ENCODE assay signal across 8 cellular contexts in genomic region chr14:69612014-69612758, GRCh38. TPM values are rescaled to one million over a fixed set of nuclear protein-coding genes. Genes with fewer than 3 reads are reported as not detected.
DNase-seq lines count a peak whose midpoint lies in the region; ATAC-seq and TF ChIP-seq lines count a peak whose summit lies in the region.

No MANE protein-coding gene starts in this region.

- peak overlapping the region; percentile 91 to 97 (median 96) for H3K4me3 Mint-ChIP-seq in CD4-positive, CD25-positive, alpha-beta regulatory T cell
- H3K4me3 Mint-ChIP-seq in stimulated activated naive B cell treated with anti-CD40 and anti-IgM and Interleukin-4, amounts not matched to agents 10 μg/mL and 1 μg/mL and 100 μg/mL, for 72 hours = peak overlapping the region; percentile 91 to 94

- H3K9me3 Mint-ChIP-seq in CD4-positive, CD25-positive, alpha-beta regulatory T cell = no peaks in the 10 kb centered on the region
- no peaks in the 10 kb centered on the region for H3K9me3 Mint-ChIP-seq in stimulated activated naive B cell treated with anti-CD40 and anti-IgM and Interleukin-4, amounts not matched to agents 10 μg/mL and 1 μg/mL and 100 μg/mL, for 72 hours

- H3K27ac Mint-ChIP-seq in CD4-positive, CD25-positive, alpha-beta regulatory T cell = peak overlapping the region; percentile 98 to 100 (median 98)
- peak overlapping the region; percentile 97 for H3K27ac Mint-ChIP-seq in stimulated activated naive B cell treated with anti-CD40 and anti-IgM and Interleukin-4, amounts not matched to agents 10 μg/mL and 1 μg/mL and 100 μg/mL, for 72 hours

- peak overlapping the region; percentile 98 for H3K4me3 ChIP-seq in CD4-positive, CD25-positive, alpha-beta regulatory T cell (ENCODE audit: low read depth, low read length)
- no peak overlapping the region for H3K4me3 ChIP-seq in KMS-11 (IDR thresholded peaks at IDR 0.05; ENCODE audit: insufficient read depth, low read depth, low read length)
- peak overlapping the region; percentile 79 to 92 (median 82) for H3K4me3 ChIP-seq in liver (ENCODE audit: low read depth in 1 of 3, low read length in 3 of 3)

- no peaks in the 10 kb centered on the region for H3K27me3 ChIP-seq in CD4-positive, CD25-positive, alpha-beta regulatory T cell (ENCODE audit: control insufficient read depth, insufficient read depth, low read length)
- H3K27me3 ChIP-seq in KMS-11 (ENCODE audit: insufficient read depth, low read depth) (no peaks in the 10 kb centered on the region), liver (ENCODE audit: control insufficient read depth in 4 of 4, insufficient read depth in 4 of 4, low read length in 3 of 4) (no peaks in the 10 kb centered on the region)

- H3K36me3 ChIP-seq in CD4-positive, CD25-positive, alpha-beta regulatory T cell (ENCODE audit: control insufficient read depth, insufficient read depth, low read length) = no peaks in the 10 kb centered on the region
- H3K36me3 ChIP-seq in KMS-11 (ENCODE audit: insufficient read depth) (no peaks in the 10 kb centered on the region), liver (ENCODE audit: control insufficient read depth in 4 of 4, insufficient read depth in 3 of 4, low read depth in 1 of 4, low read length in 3 of 4) (no peaks in the 10 kb centered on the region)

- no peaks in the 10 kb centered on the region for H3K27me3 Mint-ChIP-seq in CD4-positive, CD25-positive, alpha-beta regulatory T cell
- no peaks in the 10 kb centered on the region for H3K27me3 Mint-ChIP-seq in stimulated activated naive B cell treated with anti-CD40 and anti-IgM and Interleukin-4, amounts not matched to agents 10 μg/mL and 1 μg/mL and 100 μg/mL, for 72 hours

- peaks cover 61% of the 10 kb centered on the region for H3K4me1 ChIP-seq in CD4-positive, CD25-positive, alpha-beta regulatory T cell (ENCODE audit: control insufficient read depth, insufficient read depth, low read length, poor library complexity, severe bottlenecking)
- H3K4me1 ChIP-seq in KMS-11 (ENCODE audit: low read depth, poor library complexity, severe bottlenecking) (peaks cover 47% of the 10 kb centered on the region), liver (ENCODE audit: control insufficient read depth in 4 of 4, insufficient read depth in 4 of 4, low read length in 3 of 4) (peaks cover 0 to 58% (median 48%) of the 10 kb centered on the region in 4 donors)

- H3K36me3 Mint-ChIP-seq in CD4-positive, CD25-positive, alpha-beta regulatory T cell = no peaks in the 10 kb centered on the region
- peaks cover 4 to 26% of the 10 kb centered on the region in 2 donors for H3K36me3 Mint-ChIP-seq in stimulated activated naive B cell treated with anti-CD40 and anti-IgM and Interleukin-4, amounts not matched to agents 10 μg/mL and 1 μg/mL and 100 μg/mL, for 72 hours

- 1% methylated on average over 47 of the region's 47 CpGs for WGBS in liver

- peaks cover 40 to 68% (median 49%) of the 10 kb centered on the region in 4 donors for H3K4me1 Mint-ChIP-seq in CD4-positive, CD25-positive, alpha-beta regulatory T cell
- peaks cover 43 to 64% of the 10 kb centered on the region in 2 donors for H3K4me1 Mint-ChIP-seq in stimulated activated naive B cell treated with anti-CD40 and anti-IgM and Interleukin-4, amounts not matched to agents 10 μg/mL and 1 μg/mL and 100 μg/mL, for 72 hours

- no peaks in the 10 kb centered on the region; the same call in 1 of the 2 replicates for H3K79me2 ChIP-seq in KMS-11 (ENCODE audit: insufficient read depth, low read depth)

- H4K20me1 ChIP-seq in KMS-11 (ENCODE audit: insufficient read depth) = no peaks in the 10 kb centered on the region

- peak; percentile 38 to 72 (median 51) for DNase-seq in CD4-positive, CD25-positive, alpha-beta regulatory T cell
- DNase-seq in dermis blood vessel endothelial cell = peak; percentile 58
- peak; percentile 26 for DNase-seq in stimulated activated naive B cell treated with anti-CD40 and anti-IgM and Interleukin-4, amounts not matched to agents 10 μg/mL and 1 μg/mL and 100 μg/mL, for 72 hours
- DNase-seq in NCI-H446 (lab: John Stamatoyannopoulos, UW) = no peak

- peak overlapping the region; percentile 42; the same call in 1 of the 2 replicates for H2AFZ ChIP-seq in KMS-11 (ENCODE audit: low read depth)

- H3K27ac ChIP-seq in CD4-positive, CD25-positive, alpha-beta regulatory T cell (ENCODE audit: insufficient read depth, low read length, poor library complexity, severe bottlenecking) = peak overlapping the region; percentile 90
- peak overlapping the region; percentile 27; the same call in 1 of the 2 replicates for H3K27ac ChIP-seq in KMS-11
- H3K27ac ChIP-seq in VCaP = peak overlapping the region; percentile 83
- peak overlapping the region; percentile 90 to 94 for H3K27ac ChIP-seq in liver (ENCODE audit: low read depth in 1 of 2, low read length in 2 of 2)

- ATAC-seq in CD4-positive, CD25-positive, alpha-beta regulatory T cell (ENCODE audit: low read depth in 2 of 2) = peak; percentile 50 to 54
- peak; percentile 6 for ATAC-seq in GM21447 (IDR thresholded peaks at IDR 0.05; ENCODE audit: unreplicated experiment)
- ATAC-seq in stimulated activated naive B cell treated with anti-CD40 and anti-IgM and Interleukin-4, amounts not matched to agents 10 μg/mL and 1 μg/mL and 100 μg/mL, for 72 hours (replicated peaks) = peak; percentile 36 to 40

- peak overlapping the region; percentile 75 for H3K4me2 ChIP-seq in KMS-11

- TF ChIP-seq RAD21 in liver (IDR thresholded peaks at IDR 0.05) = no peak

- no peak for TF ChIP-seq CTCF in KMS-11 (conservative IDR thresholded peaks at IDR 0.05; ENCODE audit: low read depth, low read length)
- no peak for TF ChIP-seq CTCF in VCaP (conservative IDR thresholded peaks at IDR 0.05)
- TF ChIP-seq CTCF in liver (IDR thresholded peaks at IDR 0.05; ENCODE audit: low read depth, low read length, missing input control) = no peak

- H3K9me3 ChIP-seq in CD4-positive, CD25-positive, alpha-beta regulatory T cell (ENCODE audit: control insufficient read depth in 2 of 2, low read length in 2 of 2) = no peaks in the 10 kb centered on the region
- H3K9me3 ChIP-seq in liver (ENCODE audit: control insufficient read depth in 4 of 4, low read length in 3 of 4) = no peaks in the 10 kb centered on the region

- peak overlapping the region; percentile 55; the same call in 1 of the 2 replicates for H3K9ac ChIP-seq in KMS-11
- H3K9ac ChIP-seq in liver (ENCODE audit: low read depth in 1 of 2, low read length in 2 of 2) = peak overlapping the region; percentile 92 to 93

TF ChIP-seq in liver, 16 proteins besides CTCF, POLR2A, EP300 and RAD21:
- TF ChIP-seq FOXA1 (IDR thresholded peaks at IDR 0.05) = no peak
- no peak for TF ChIP-seq EGR1 (IDR thresholded peaks at IDR 0.05; ENCODE audit: low read depth in 2 of 2)
- no peak for TF ChIP-seq GABPA (IDR thresholded peaks at IDR 0.05 in 1 of 2, conservative IDR thresholded peaks at IDR 0.05 in 1 of 2)
- no peak for TF ChIP-seq SP1 (IDR thresholded peaks at IDR 0.05)
- no peak for TF ChIP-seq RXRA (IDR thresholded peaks at IDR 0.05)
- TF ChIP-seq NR2F2 (IDR thresholded peaks at IDR 0.05) = no peak
- TF ChIP-seq, protein P1, sequence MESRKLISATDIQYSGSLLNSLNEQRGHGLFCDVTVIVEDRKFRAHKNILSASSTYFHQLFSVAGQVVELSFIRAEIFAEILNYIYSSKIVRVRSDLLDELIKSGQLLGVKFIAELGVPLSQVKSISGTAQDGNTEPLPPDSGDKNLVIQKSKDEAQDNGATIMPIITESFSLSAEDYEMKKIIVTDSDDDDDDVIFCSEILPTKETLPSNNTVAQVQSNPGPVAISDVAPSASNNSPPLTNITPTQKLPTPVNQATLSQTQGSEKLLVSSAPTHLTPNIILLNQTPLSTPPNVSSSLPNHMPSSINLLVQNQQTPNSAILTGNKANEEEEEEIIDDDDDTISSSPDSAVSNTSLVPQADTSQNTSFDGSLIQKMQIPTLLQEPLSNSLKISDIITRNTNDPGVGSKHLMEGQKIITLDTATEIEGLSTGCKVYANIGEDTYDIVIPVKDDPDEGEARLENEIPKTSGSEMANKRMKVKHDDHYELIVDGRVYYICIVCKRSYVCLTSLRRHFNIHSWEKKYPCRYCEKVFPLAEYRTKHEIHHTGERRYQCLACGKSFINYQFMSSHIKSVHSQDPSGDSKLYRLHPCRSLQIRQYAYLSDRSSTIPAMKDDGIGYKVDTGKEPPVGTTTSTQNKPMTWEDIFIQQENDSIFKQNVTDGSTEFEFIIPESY (IDR thresholded peaks at IDR 0.05) = no peak
- no peak for TF ChIP-seq TAF1 (conservative IDR thresholded peaks at IDR 0.05)
- TF ChIP-seq JUND (IDR thresholded peaks at IDR 0.05) = no peak

RNA-seq across cellular contexts. Expression of gene SUSD6, which starts 0.8 kb away (rescaled TPM):
- total RNA-seq in CD4-positive, CD25-positive, alpha-beta regulatory T cell = 101 TPM
- 10 to 100 TPM in 1 of 4 donors, 1 to 10 TPM in 3; 7.7 to 15.2 (median 9.0) TPM for polyA plus RNA-seq in CD4-positive, CD25-positive, alpha-beta regulatory T cell
- total RNA-seq in dermis blood vessel endothelial cell (15.5 and 19.6 TPM in 2 replicates), liver (10 to 100 TPM in 1 of 2 donors, 1 to 10 TPM in 1; 7.9 to 10.8 TPM)
- polyA plus RNA-seq in liver = 1 to 10 TPM; 6.8 to 7.4 TPM

RNA-seq across cellular contexts. Expression of gene CCDC177, which starts 37.5 kb away (rescaled TPM):
- total RNA-seq in CD4-positive, CD25-positive, alpha-beta regulatory T cell = not detected
- not detected for polyA plus RNA-seq in CD4-positive, CD25-positive, alpha-beta regulatory T cell
- total RNA-seq in dermis blood vessel endothelial cell (not detected in 2 replicates), liver (not detected)
- under 1 TPM in 1 of 2 donors, not detected in 1; 0.08 TPM for polyA plus RNA-seq in liver

Comparison
In these comparisons a context has a peak if more than half of its experiments do, and no peak if none do; other contexts are left out.
1. DNase-seq: peak in CD4-positive, CD25-positive, alpha-beta regulatory T cell (3 of 3), dermis blood vessel endothelial cell (single experiment) and stimulated activated naive B cell treated with anti-CD40 and anti-IgM and Interleukin-4, amounts not matched to agents 10 μg/mL and 1 μg/mL and 100 μg/mL, for 72 hours (single experiment); none in NCI-H446 (0 of 2).
2. H3K27ac ChIP-seq: peak in every context shown above with its lines; median percentile 92 in liver; 90 in CD4-positive, CD25-positive, alpha-beta regulatory T cell; 83 in VCaP; 27 in KMS-11.
3. Peak in every context shown above with its lines, with median percentiles within 50 percentile points of each other: ATAC-seq.